In genomic region chr15:30842758-30843472, GRCh38 we compare ENCODE assay signal across 8 cellular contexts.
DNase-seq lines count a peak whose midpoint lies in the region; ATAC-seq, FAIRE-seq and TF ChIP-seq lines count a peak whose summit lies in the region.
"Not testable (repeated sequence)": the region's sequence is repeated elsewhere in the genome, so short reads cannot be mapped to it uniquely, and the experiment has no call there.

No MANE protein-coding gene starts in this region.

- H3K36me3 Mint-ChIP-seq in activated CD4-positive, alpha-beta T cell treated with anti-CD3 and anti-CD28 coated beads, Interleukin-2, amount 10 ng/mL, durations not matched to agents 7 days and 5 days (ENCODE audit: low read depth): peaks cover 32% of the 10 kb centered on the region
- H3K36me3 Mint-ChIP-seq in activated naive CD8-positive, alpha-beta T cell treated with anti-CD3 and anti-CD28 coated beads for 36 hours: peaks cover 27% of the 10 kb centered on the region

- peak; percentile 85 for FAIRE-seq in GM12891 (lab: Jason Lieb, UNC)

- H3K4me3 Mint-ChIP-seq in activated CD4-positive, alpha-beta T cell treated with anti-CD3 and anti-CD28 coated beads, Interleukin-2, amount 10 ng/mL, durations not matched to agents 7 days and 5 days: peak overlapping the region; percentile 5
- not testable (repeated sequence) for H3K4me3 Mint-ChIP-seq in activated naive CD8-positive, alpha-beta T cell treated with anti-CD3 and anti-CD28 coated beads for 36 hours

- CTCF ChIA-PET in activated CD4-positive, alpha-beta T cell treated with anti-CD3 and anti-CD28 coated beads, Interleukin-2, amount 10 ng/mL, durations not matched to agents 7 days and 5 days (lab: Charles Lee): interaction anchor here (0.7 kb wide), 1 partner anchor 52 kb away, joined by 3 read pairs; no protein-coding TSS in a partner anchor

- peaks cover 23% of the 10 kb centered on the region for H3K27me3 Mint-ChIP-seq in activated CD4-positive, alpha-beta T cell treated with anti-CD3 and anti-CD28 coated beads, Interleukin-2, amount 10 ng/mL, durations not matched to agents 7 days and 5 days
- H3K27me3 Mint-ChIP-seq in activated naive CD8-positive, alpha-beta T cell treated with anti-CD3 and anti-CD28 coated beads for 36 hours: not testable (repeated sequence)

- DNase-seq in GM12891 (ENCODE audit: insufficient read length, low spot score): not testable (repeated sequence)
- peak; percentile 15 for DNase-seq in NK-92 treated with Interleukin-12 subunit alpha and Interleukin-12 subunit beta, amount 100 ng/mL, for 24 hours (lab: John Stamatoyannopoulos, UW)
- DNase-seq in activated CD4-positive, alpha-beta T cell treated with anti-CD3 and anti-CD28 coated beads, Interleukin-2, amount 10 ng/mL, durations not matched to agents 7 days and 5 days: peak; percentile 60
- peak; percentile 16 for DNase-seq in activated naive CD8-positive, alpha-beta T cell treated with anti-CD3 and anti-CD28 coated beads for 36 hours
- peak; percentile 41 for DNase-seq in stimulated activated CD8-positive, alpha-beta memory T cell treated with anti-CD3 and anti-CD28 coated beads, Interleukin-4, amount 100 ng/mL, for 48 hours

- peaks cover 38% of the 10 kb centered on the region for H3K4me1 Mint-ChIP-seq in activated CD4-positive, alpha-beta T cell treated with anti-CD3 and anti-CD28 coated beads, Interleukin-2, amount 10 ng/mL, durations not matched to agents 7 days and 5 days
- H3K4me1 Mint-ChIP-seq in activated naive CD8-positive, alpha-beta T cell treated with anti-CD3 and anti-CD28 coated beads for 36 hours: peaks cover 20% of the 10 kb centered on the region

- POLR2A ChIA-PET in activated CD4-positive, alpha-beta T cell treated with anti-CD3 and anti-CD28 coated beads, Interleukin-2, amount 10 ng/mL, durations not matched to agents 7 days and 5 days (lab: Charles Lee): not testable (repeated sequence)

- H3K9me3 Mint-ChIP-seq in activated CD4-positive, alpha-beta T cell treated with anti-CD3 and anti-CD28 coated beads, Interleukin-2, amount 10 ng/mL, durations not matched to agents 7 days and 5 days; activated naive CD8-positive, alpha-beta T cell treated with anti-CD3 and anti-CD28 coated beads for 36 hours: not testable (repeated sequence)

- H3K27ac Mint-ChIP-seq in activated CD4-positive, alpha-beta T cell treated with anti-CD3 and anti-CD28 coated beads, Interleukin-2, amount 10 ng/mL, durations not matched to agents 7 days and 5 days: peak overlapping the region; percentile 86
- peak overlapping the region; percentile 50 for H3K27ac Mint-ChIP-seq in activated naive CD8-positive, alpha-beta T cell treated with anti-CD3 and anti-CD28 coated beads for 36 hours

- TF ChIP-seq POLR2A in GM12891 (IDR thresholded peaks at IDR 0.05; ENCODE audit: low read depth, low read length): not testable (repeated sequence)

- ATAC-seq in GM19328 (IDR thresholded peaks at IDR 0.05; ENCODE audit: unreplicated experiment): peak; percentile 96
- peak; percentile 89 for ATAC-seq in HG02588 (IDR thresholded peaks at IDR 0.05; ENCODE audit: unreplicated experiment)
- peak; percentile 84 for ATAC-seq in HG03196 (IDR thresholded peaks at IDR 0.05; ENCODE audit: unreplicated experiment)

TF ChIP-seq in GM12891, 5 proteins besides CTCF, POLR2A, EP300 and RAD21:
- peak; percentile 85 for TF ChIP-seq SPI1 (IDR thresholded peaks at IDR 0.05; ENCODE audit: low read depth, low read length)
